In the genomic region with DNA sequence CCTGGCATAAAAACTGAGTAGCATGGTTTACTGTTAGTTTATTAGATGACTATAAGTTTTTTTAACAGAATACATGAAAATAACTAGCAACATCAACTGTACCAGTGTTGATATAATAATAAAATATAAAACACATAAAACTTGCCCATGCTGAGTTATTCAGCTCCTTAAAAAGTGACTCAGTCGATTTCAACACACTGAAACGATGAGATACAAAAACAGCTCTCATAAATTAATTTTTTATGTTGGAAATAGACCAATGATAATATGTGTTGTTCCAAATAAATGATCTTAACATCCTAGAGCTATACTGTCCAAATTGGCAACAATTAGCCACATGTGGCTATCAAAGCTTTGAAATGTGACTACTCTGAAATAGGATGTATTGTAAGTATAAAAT, we compare ENCODE assay signal across 1 cellular context.
TF ChIP-seq lines count a peak whose summit lies in the region.

No MANE protein-coding gene starts in this region.

TF ChIP-seq in IMR-90, 13 proteins besides CTCF, POLR2A, EP300 and RAD21 (continued from another document):
- TF ChIP-seq, protein P1, sequence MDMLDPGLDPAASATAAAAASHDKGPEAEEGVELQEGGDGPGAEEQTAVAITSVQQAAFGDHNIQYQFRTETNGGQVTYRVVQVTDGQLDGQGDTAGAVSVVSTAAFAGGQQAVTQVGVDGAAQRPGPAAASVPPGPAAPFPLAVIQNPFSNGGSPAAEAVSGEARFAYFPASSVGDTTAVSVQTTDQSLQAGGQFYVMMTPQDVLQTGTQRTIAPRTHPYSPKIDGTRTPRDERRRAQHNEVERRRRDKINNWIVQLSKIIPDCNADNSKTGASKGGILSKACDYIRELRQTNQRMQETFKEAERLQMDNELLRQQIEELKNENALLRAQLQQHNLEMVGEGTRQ (IDR thresholded peaks at IDR 0.05; ENCODE audit: low read depth, low read length) = no peak
- TF ChIP-seq MXI1 (IDR thresholded peaks at IDR 0.05; ENCODE audit: borderline replicate concordance, low read depth, low read length) = no peak
- peak; percentile 62 for TF ChIP-seq CEBPB (IDR thresholded peaks at IDR 0.05; ENCODE audit: low read depth, low read length)
- TF ChIP-seq FOS (IDR thresholded peaks at IDR 0.05; ENCODE audit: low read depth, low read length) = 0 out of 2 replicates have a peak, but pooled peaks have one; percentile 14
- TF ChIP-seq NFE2L2 (IDR thresholded peaks at IDR 0.05; ENCODE audit: low read depth, low read length) = no peak
